Comparison of ENCODE assay signal across 8 cellular contexts in genomic region chr9:38393128-38393809, GRCh38. TPM values are rescaled to one million over a fixed set of nuclear protein-coding genes. Genes with fewer than 3 reads are reported as not detected.
DNase-seq lines count a peak whose midpoint lies in the region; ATAC-seq and TF ChIP-seq lines count a peak whose summit lies in the region.

No MANE protein-coding gene starts in this region.

- ATAC-seq in HG03175 (IDR thresholded peaks at IDR 0.05; ENCODE audit: unreplicated experiment): no peak

- peaks cover 14% of the 10 kb centered on the region for H3K4me1 ChIP-seq in CD4-positive, alpha-beta memory T cell (ENCODE audit: insufficient read depth, low read length)
- H3K4me1 ChIP-seq in HEK293 (ENCODE audit: control insufficient read depth, insufficient read depth, low read length): no peaks in the 10 kb centered on the region
- peaks cover 0 to 93% (median 62%) of the 10 kb centered on the region in 4 donors for H3K4me1 ChIP-seq in tibial artery

- H3K4me3 ChIP-seq in CD4-positive, alpha-beta memory T cell (ENCODE audit: low read length in 2 of 2): peak overlapping the region; percentile 58 to 74
- H3K4me3 ChIP-seq in HEK293 (ENCODE audit: low read depth, low read length) (peak overlapping the region; percentile 57), kidney epithelial cell (ENCODE audit: low read depth, low read length) (peak overlapping the region; percentile 71), tibial artery (peak overlapping the region; percentile 86 to 93)

- peak overlapping the region; percentile 57 for H3K27ac ChIP-seq in CD4-positive, alpha-beta memory T cell (ENCODE audit: low read depth, low read length)
- H3K27ac ChIP-seq in HEK293 (ENCODE audit: extremely low read depth, low read depth, low read length): peak overlapping the region; percentile 1; the same call in 1 of the 2 replicates
- H3K27ac ChIP-seq in tibial artery: peak overlapping the region; percentile 91 to 97

- H3K36me3 Mint-ChIP-seq in CD4-positive, alpha-beta memory T cell: peaks cover 25 to 32% of the 10 kb centered on the region in 2 donors
- peaks cover 14% of the 10 kb centered on the region for H3K36me3 Mint-ChIP-seq in activated T-helper 1 cell treated with anti-CD3 and anti-CD28 coated beads, Interleukin-12 subunit alpha, Interleukin-12 subunit beta, Interleukin-2, Interleukin-4 antibody, amounts not matched to agents 30 ng/mL and 10 ng/mL and 1 ng/mL, durations not matched to agents 14 hours and 24 hours and 36 hours (ENCODE audit: low read depth)

- no peaks in the 10 kb centered on the region for H3K27me3 ChIP-seq in CD4-positive, alpha-beta memory T cell (ENCODE audit: insufficient read depth, low read length)
- no peaks in the 10 kb centered on the region for H3K27me3 ChIP-seq in kidney epithelial cell (ENCODE audit: control insufficient read depth, insufficient read depth, low read length)
- H3K27me3 ChIP-seq in tibial artery: no peaks in the 10 kb centered on the region

- peaks cover 0 to 4% (median 0%) of the 10 kb centered on the region in 8 donors for H3K9me3 Mint-ChIP-seq in CD4-positive, alpha-beta memory T cell
- H3K9me3 Mint-ChIP-seq in activated T-helper 1 cell treated with anti-CD3 and anti-CD28 coated beads, Interleukin-12 subunit alpha, Interleukin-12 subunit beta, Interleukin-2, Interleukin-4 antibody, amounts not matched to agents 30 ng/mL and 10 ng/mL and 1 ng/mL, durations not matched to agents 14 hours and 24 hours and 36 hours: no peaks in the 10 kb centered on the region

- intact Hi-C loops in CD4-positive, alpha-beta memory T cell (cut with micrococcal nuclease): no loop called here
- intact Hi-C loops in activated T-helper 1 cell treated with anti-CD3 and anti-CD28 coated beads, Interleukin-12 subunit alpha, Interleukin-12 subunit beta, Interleukin-2, Interleukin-4 antibody, amounts not matched to agents 30 ng/mL and 10 ng/mL and 1 ng/mL, durations not matched to agents 14 hours and 24 hours and 36 hours (cut with micrococcal nuclease): loop anchor here (2.0 kb wide), 2 partner anchors 324 to 488 kb away; partner anchors contain the start of genes SHB and SLC25A51
- intact Hi-C loops in tibial artery (cut with DNase I; ENCODE audit: low total_unique reads): no loop called here

- H3K4me1 Mint-ChIP-seq in CD4-positive, alpha-beta memory T cell: peaks cover 14 to 18% (median 17%) of the 10 kb centered on the region in 4 donors
- H3K4me1 Mint-ChIP-seq in activated T-helper 1 cell treated with anti-CD3 and anti-CD28 coated beads, Interleukin-12 subunit alpha, Interleukin-12 subunit beta, Interleukin-2, Interleukin-4 antibody, amounts not matched to agents 30 ng/mL and 10 ng/mL and 1 ng/mL, durations not matched to agents 14 hours and 24 hours and 36 hours (ENCODE audit: low read depth): peaks cover 11% of the 10 kb centered on the region

- TF ChIP-seq CTCF in HEK293 (tag by site-specific recombination; IDR thresholded peaks at IDR 0.05) (no peak), kidney epithelial cell (IDR thresholded peaks at IDR 0.05; ENCODE audit: insufficient read depth, low read length, poor library complexity, severe bottlenecking) (no peak), tibial artery (IDR thresholded peaks at IDR 0.05) (no peak)

- DNase-seq in CD4-positive, alpha-beta memory T cell: peak in 3 of 5 donors; percentile 2 to 4 (median 4)
- no peak for DNase-seq in activated T-helper 1 cell treated with anti-CD3 and anti-CD28 coated beads, Interleukin-12 subunit alpha, Interleukin-12 subunit beta, Interleukin-2, Interleukin-4 antibody, amounts not matched to agents 30 ng/mL and 10 ng/mL and 1 ng/mL, durations not matched to agents 14 hours and 24 hours and 36 hours (ENCODE audit: low spot score)
- DNase-seq in kidney epithelial cell (ENCODE audit: low read depth) (no peak), tibial artery (no peak), NOMO-1 treated with dmso at 0.1 percent for 144 hours (lab: John Stamatoyannopoulos, UW; ENCODE audit: unreplicated experiment) (no peak), amygdala (lab: John Stamatoyannopoulos, UW) (no peak)

- peak overlapping the region; percentile 68 to 94 (median 90) for H3K27ac Mint-ChIP-seq in CD4-positive, alpha-beta memory T cell
- H3K27ac Mint-ChIP-seq in activated T-helper 1 cell treated with anti-CD3 and anti-CD28 coated beads, Interleukin-12 subunit alpha, Interleukin-12 subunit beta, Interleukin-2, Interleukin-4 antibody, amounts not matched to agents 30 ng/mL and 10 ng/mL and 1 ng/mL, durations not matched to agents 14 hours and 24 hours and 36 hours: peak overlapping the region; percentile 87

- H3K27me3 Mint-ChIP-seq in CD4-positive, alpha-beta memory T cell: no peaks in the 10 kb centered on the region
- peaks cover 15% of the 10 kb centered on the region for H3K27me3 Mint-ChIP-seq in activated T-helper 1 cell treated with anti-CD3 and anti-CD28 coated beads, Interleukin-12 subunit alpha, Interleukin-12 subunit beta, Interleukin-2, Interleukin-4 antibody, amounts not matched to agents 30 ng/mL and 10 ng/mL and 1 ng/mL, durations not matched to agents 14 hours and 24 hours and 36 hours (ENCODE audit: insufficient read depth)

- peak overlapping the region; percentile 89 to 99 (median 96) for H3K4me3 Mint-ChIP-seq in CD4-positive, alpha-beta memory T cell
- H3K4me3 Mint-ChIP-seq in activated T-helper 1 cell treated with anti-CD3 and anti-CD28 coated beads, Interleukin-12 subunit alpha, Interleukin-12 subunit beta, Interleukin-2, Interleukin-4 antibody, amounts not matched to agents 30 ng/mL and 10 ng/mL and 1 ng/mL, durations not matched to agents 14 hours and 24 hours and 36 hours: peak overlapping the region; percentile 95

- no peaks in the 10 kb centered on the region for H3K36me3 ChIP-seq in CD4-positive, alpha-beta memory T cell (ENCODE audit: insufficient read depth, low read length)
- H3K36me3 ChIP-seq in HEK293 (ENCODE audit: control insufficient read depth in 2 of 2, insufficient read depth in 1 of 2, low read length in 2 of 2): peaks cover 0 to 32% of the 10 kb centered on the region in 2 experiments; a peak in 1 of 3 replicates
- no peaks in the 10 kb centered on the region for H3K36me3 ChIP-seq in kidney epithelial cell (ENCODE audit: control insufficient read depth, insufficient read depth, low read length)
- H3K36me3 ChIP-seq in tibial artery: peaks cover 28 to 37% (median 33%) of the 10 kb centered on the region in 3 donors

- POLR2A ChIA-PET in CD4-positive, alpha-beta memory T cell (lab: Charles Lee; ENCODE audit: partially characterized antibody): no interaction called here
- POLR2A ChIA-PET in HEK293 (lab: Yijun Ruan, JAX): interaction anchor here (0.7 to 0.8 kb wide), 3 partner anchors 486 to 927 kb away, joined by 3 to 4 read pairs (median 3); partner anchors contain the start of gene EXOSC3

- CTCF ChIA-PET in CD4-positive, alpha-beta memory T cell (lab: Charles Lee; ENCODE audit: partially characterized antibody): no interaction called here
- CTCF ChIA-PET in HEK293 (lab: Yijun Ruan, JAX): interaction anchor here (0.6 to 1.4 kb wide), 5 partner anchors 10 to 124 kb away, joined by 3 to 5 read pairs (median 4); no protein-coding TSS in a partner anchor

- no peaks in the 10 kb centered on the region for H3K9me3 ChIP-seq in CD4-positive, alpha-beta memory T cell (ENCODE audit: control insufficient read depth in 1 of 2, low read length in 2 of 2)
- H3K9me3 ChIP-seq in HEK293 (ENCODE audit: control insufficient read depth, insufficient read depth, low read depth, low read length) (no peaks in the 10 kb centered on the region), tibial artery (no peaks in the 10 kb centered on the region)

TF ChIP-seq in HEK293, 187 proteins besides CTCF, POLR2A, EP300 and RAD21 (continues in another document):
- no peak for TF ChIP-seq ZNF654 (tag by site-specific recombination; IDR thresholded peaks at IDR 0.05; ENCODE audit: low read depth)
- no peak for TF ChIP-seq ZNF621 (tag by site-specific recombination; IDR thresholded peaks at IDR 0.05)
- TF ChIP-seq ZSCAN4 (tag by site-specific recombination; IDR thresholded peaks at IDR 0.05): no peak
- no peak for TF ChIP-seq ZBTB7A (tag by site-specific recombination; IDR thresholded peaks at IDR 0.05; ENCODE audit: low read depth)
- no peak for TF ChIP-seq ZNF426 (tag by site-specific recombination; IDR thresholded peaks at IDR 0.05)
- no peak for TF ChIP-seq SETDB1 (IDR thresholded peaks at IDR 0.05; ENCODE audit: insufficient read length, low read length)
- no peak for TF ChIP-seq ZNF404 (tag by site-specific recombination; IDR thresholded peaks at IDR 0.05)
- no peak for TF ChIP-seq RBAK (tag by site-specific recombination; IDR thresholded peaks at IDR 0.05)
- TF ChIP-seq ZNF561 (tag by site-specific recombination; IDR thresholded peaks at IDR 0.05; ENCODE audit: borderline replicate concordance): no peak
- 0 out of 2 replicates have a peak, but pooled peaks have one; percentile 2 for TF ChIP-seq EGR2 (tag by site-specific recombination; IDR thresholded peaks at IDR 0.05; ENCODE audit: low read depth)
- TF ChIP-seq KLF16 (tag by site-specific recombination; IDR thresholded peaks at IDR 0.05): no peak
- TF ChIP-seq ZNF138 (tag by site-specific recombination; IDR thresholded peaks at IDR 0.05; ENCODE audit: borderline replicate concordance): no peak
- no peak for TF ChIP-seq ZNF175 (tag by site-specific recombination; IDR thresholded peaks at IDR 0.05)
- peak; percentile 78 for TF ChIP-seq ZNF768 (tag by site-specific recombination; IDR thresholded peaks at IDR 0.05)

RNA-seq across cellular contexts. Expression of gene ALDH1B1, which starts 0.8 kb away (rescaled TPM):
- total RNA-seq in CD4-positive, alpha-beta memory T cell: 1 to 10 TPM; 3.6 to 4.1 TPM
- polyA plus RNA-seq in CD4-positive, alpha-beta memory T cell: 10 to 100 TPM; 10.5 TPM
- 31.2 and 31.4 TPM in 2 replicates for total RNA-seq in activated T-helper 1 cell treated with anti-CD3 and anti-CD28 coated beads, Interleukin-12 subunit alpha, Interleukin-12 subunit beta, Interleukin-2, Interleukin-4 antibody, amounts not matched to agents 30 ng/mL and 10 ng/mL and 1 ng/mL, durations not matched to agents 14 hours and 24 hours and 36 hours
- 87.2 and 93.9 TPM in 2 replicates for total RNA-seq in kidney epithelial cell

RNA-seq across cellular contexts. Expression of gene IGFBPL1, which starts 31.0 kb away (rescaled TPM):
- not detected for total RNA-seq in CD4-positive, alpha-beta memory T cell
- not detected for polyA plus RNA-seq in CD4-positive, alpha-beta memory T cell
- not detected in 2 replicates for total RNA-seq in activated T-helper 1 cell treated with anti-CD3 and anti-CD28 coated beads, Interleukin-12 subunit alpha, Interleukin-12 subunit beta, Interleukin-2, Interleukin-4 antibody, amounts not matched to agents 30 ng/mL and 10 ng/mL and 1 ng/mL, durations not matched to agents 14 hours and 24 hours and 36 hours
- 2.5 and 10.0 TPM in 2 replicates for total RNA-seq in kidney epithelial cell

Comparison
In these comparisons a context has a peak if more than half of its experiments do, and no peak if none do; other contexts are left out.
1. DNase-seq: peak in CD4-positive, alpha-beta memory T cell (3 of 5); none in activated T-helper 1 cell treated with anti-CD3 and anti-CD28 coated beads, Interleukin-12 subunit alpha, Interleukin-12 subunit beta, Interleukin-2, Interleukin-4 antibody, amounts not matched to agents 30 ng/mL and 10 ng/mL and 1 ng/mL, durations not matched to agents 14 hours and 24 hours and 36 hours (single experiment), kidney epithelial cell (single experiment), tibial artery (0 of 2), NOMO-1 treated with dmso at 0.1 percent for 144 hours (single experiment) and amygdala (0 of 56).
2. H3K27ac ChIP-seq: peak in every context shown above with its lines; median percentile 94 in tibial artery; 57 in CD4-positive, alpha-beta memory T cell; 1 in HEK293.
3. Peak in every context shown above with its lines, with median percentiles within 50 percentile points of each other: H3K4me3 ChIP-seq.